Comparison of ENCODE assay signal across 24 cellular contexts in genomic region chr15:62672268-62672667, GRCh38.
DNase-seq lines count a peak whose midpoint lies in the region; ATAC-seq and TF ChIP-seq lines count a peak whose summit lies in the region.
"Had no signal": no experiment of that assay in that cellular context is flagged by ENCODE, and none has a peak within 500 bp of the region (broad histone marks: within the 10 kb centered on the region; RNA-seq: fewer than 3 reads in every experiment).

No MANE protein-coding gene starts in this region.

- no peak overlapping the region for H3K4me2 ChIP-seq in fibroblast of lung (ENCODE audit: extremely low read depth, insufficient read depth, low read length)

- no peak overlapping the region for H3K27ac ChIP-seq in fibroblast of lung (ENCODE audit: insufficient read depth, low read length)
- H3K27ac ChIP-seq: esophagus squamous epithelium, heart left ventricle, neutrophil, prostate gland, RWPE1 had no signal

- peaks cover 36% of the 10 kb centered on the region for H3K36me3 Mint-ChIP-seq in HFFc6 (ENCODE audit: low read depth)
- H3K36me3 Mint-ChIP-seq: CD4-positive, CD25-positive, alpha-beta regulatory T cell had no signal

- H3K9ac ChIP-seq in fibroblast of lung (ENCODE audit: insufficient read depth, low read length): no peak overlapping the region

- ATAC-seq in HG02642 (IDR thresholded peaks at IDR 0.05; ENCODE audit: poor library complexity, unreplicated experiment): no peak
- ATAC-seq: heart left ventricle had no signal

- no peaks in the 10 kb centered on the region for H3K27me3 ChIP-seq in fibroblast of lung (ENCODE audit: control insufficient read depth, insufficient read depth, low read length)
- H3K27me3 ChIP-seq: esophagus squamous epithelium, heart left ventricle, neutrophil had no signal

- CTCF ChIA-PET in GM10248 (lab: Yijun Ruan, JAX): no interaction called here

- H4K20me1 ChIP-seq in fibroblast of lung (ENCODE audit: control insufficient read depth, extremely low read depth, insufficient read depth, low read length): no peaks in the 10 kb centered on the region

- no peaks in the 10 kb centered on the region for H3K79me2 ChIP-seq in fibroblast of lung (ENCODE audit: control insufficient read depth, insufficient read depth, low read length)

- POLR2A ChIA-PET in GM10248 (lab: Yijun Ruan, JAX): no interaction called here

- no peak overlapping the region for H3K27ac Mint-ChIP-seq in HFFc6
- H3K27ac Mint-ChIP-seq: activated T-cell treated with anti-CD3 and anti-CD28 coated beads, Interleukin-2, amount 50 U/mL, for 24 hours; CD4-positive, CD25-positive, alpha-beta regulatory T cell; type B pancreatic cell had no signal

- H3K36me3 ChIP-seq in fibroblast of lung (ENCODE audit: control insufficient read depth, insufficient read depth, low read length): peaks cover 4% of the 10 kb centered on the region
- H3K36me3 ChIP-seq: neutrophil, prostate gland had no signal

- H3K27me3 Mint-ChIP-seq in HFFc6 (ENCODE audit: insufficient read depth): 0 out of 2 replicates have a peak, but pooled peaks cover 1% of the 10 kb centered on the region
- H3K27me3 Mint-ChIP-seq: type B pancreatic cell had no signal

- H3K9me3 ChIP-seq in fibroblast of lung (ENCODE audit: control insufficient read depth, insufficient read depth, low read depth, low read length): no peaks in the 10 kb centered on the region
- H3K9me3 ChIP-seq: esophagus squamous epithelium, neutrophil, prostate gland had no signal

- no peak overlapping the region for H3K4me3 ChIP-seq in fibroblast of lung (replicated peaks in 1 of 4; ENCODE audit: control extremely low read depth in 1 of 4, insufficient read depth in 1 of 4, low read depth in 3 of 4, low read length in 4 of 4)
- H3K4me3 ChIP-seq: esophagus squamous epithelium, heart left ventricle, prostate gland had no signal

- no peaks in the 10 kb centered on the region for H3K9me3 Mint-ChIP-seq in HFFc6
- H3K9me3 Mint-ChIP-seq: activated T-cell treated with anti-CD3 and anti-CD28 coated beads, Interleukin-2, amount 50 U/mL, for 24 hours; type B pancreatic cell had no signal

- H2AFZ ChIP-seq in fibroblast of lung (ENCODE audit: low read length): no peak overlapping the region

- no peak for TF ChIP-seq CTCF in HFFc6 (IDR thresholded peaks at IDR 0.05)
- no peak for TF ChIP-seq CTCF in fibroblast of lung (conservative IDR thresholded peaks at IDR 0.05 in 1 of 2, IDR thresholded peaks at IDR 0.05 in 1 of 2; ENCODE audit: low read depth in 1 of 2, low read length in 2 of 2)
- TF ChIP-seq CTCF in GM10248 (IDR thresholded peaks at IDR 0.05; ENCODE audit: control extremely low read depth, extremely low read depth, low read depth, missing control alignments): no peak

- H3K4me1 Mint-ChIP-seq in HFFc6 (ENCODE audit: low read depth): peaks cover 10% of the 10 kb centered on the region
- H3K4me1 Mint-ChIP-seq: CD4-positive, CD25-positive, alpha-beta regulatory T cell had no signal

- no peak overlapping the region for H3K4me3 Mint-ChIP-seq in HFFc6
- H3K4me3 Mint-ChIP-seq: activated T-cell treated with anti-CD3 and anti-CD28 coated beads, Interleukin-2, amount 50 U/mL, for 24 hours; CD4-positive, CD25-positive, alpha-beta regulatory T cell; type B pancreatic cell had no signal

- DNase-seq in AG20443 (ENCODE audit: low spot score) (peak; percentile 61), HFFc6 (peak; percentile 3), fibroblast of lung (ENCODE audit: low read depth in 2 of 2) (peak; percentile 7 to 36), stromal cell of bone marrow (ENCODE audit: low read depth) (peak; percentile 30), GM10248 (ENCODE audit: extremely low spot score) (no peak), AG08396 (ENCODE audit: low spot score) (no peak)
- DNase-seq in activated CD4-positive, CD25-positive, alpha-beta regulatory T cell treated with anti-CD3 and anti-CD28 coated beads, Interleukin-2, amount 50 U/mL, for 72 hours: no peak
- DNase-seq: activated CD4-positive, alpha-beta T cell treated with anti-CD3 and anti-CD28 coated beads for 4 hours; activated naive CD4-positive, alpha-beta T cell treated with Interleukin-2 at 50 U/mL for 16 hours; activated T-cell treated with anti-CD3 and anti-CD28 coated beads, Interleukin-2, amount 50 U/mL, for 24 hours; amygdala; CD4-positive, CD25-positive, alpha-beta regulatory T cell; esophagus squamous epithelium; GDM1; GOT3; heart left ventricle; NCI-H1417 treated with DMSO at 0.1 percent for 48 hours; NCI-H82; T-helper 2 cell had no signal

- no peaks in the 10 kb centered on the region for H3K4me1 ChIP-seq in fibroblast of lung (ENCODE audit: control insufficient read depth, extremely low read depth, insufficient read depth, low read length)
- H3K4me1 ChIP-seq: esophagus squamous epithelium, heart left ventricle, prostate gland had no signal

Comparison
In these comparisons a context has a peak if more than half of its experiments do, and no peak if none do; other contexts are left out.
1. DNase-seq: peak in AG20443 (single experiment), HFFc6 (single experiment), fibroblast of lung (2 of 2) and stromal cell of bone marrow (single experiment); none in activated CD4-positive, CD25-positive, alpha-beta regulatory T cell treated with anti-CD3 and anti-CD28 coated beads, Interleukin-2, amount 50 U/mL, for 72 hours (single experiment), GM10248 (single experiment) and AG08396 (single experiment).